Comparison of ENCODE assay signal across 8 cellular contexts in genomic region chr19:18058208-18059009, GRCh38. TPM values are rescaled to one million over a fixed set of nuclear protein-coding genes. Genes with fewer than 3 reads are reported as not detected.
DNase-seq lines count a peak whose midpoint lies in the region; ATAC-seq and TF ChIP-seq lines count a peak whose summit lies in the region.

No MANE protein-coding gene starts in this region.

- H3K79me2 ChIP-seq in KMS-11 (ENCODE audit: insufficient read depth, low read depth): no peaks in the 10 kb centered on the region

- peaks cover 12% of the 10 kb centered on the region for H3K4me1 ChIP-seq in KMS-11 (ENCODE audit: low read depth, poor library complexity, severe bottlenecking)

- POLR2A ChIA-PET in RWPE1 (lab: Yijun Ruan, JAX; ENCODE audit: low non-redundant PET): no interaction called here

- H3K9me3 Mint-ChIP-seq in nephron progenitor cell: no peaks in the 10 kb centered on the region

- H3K27me3 ChIP-seq in KMS-11 (ENCODE audit: insufficient read depth, low read depth): no peaks in the 10 kb centered on the region

- no peaks in the 10 kb centered on the region for H3K36me3 ChIP-seq in KMS-11 (ENCODE audit: insufficient read depth)

- peaks cover 10% of the 10 kb centered on the region for H3K27me3 Mint-ChIP-seq in nephron progenitor cell (ENCODE audit: low read depth, poor library complexity)

- peak; percentile 80 for DNase-seq in ELR (ENCODE audit: low read depth)
- peak; percentile 79 for DNase-seq in RWPE1 (ENCODE audit: low spot score)
- peak; percentile 75 for DNase-seq in activated T-helper 9 cell treated with anti-CD3 and anti-CD28 coated beads, Interleukin-2, amount 50 U/mL, for 16 hours (ENCODE audit: low read depth)
- DNase-seq in fibroblast of villous mesenchyme (ENCODE audit: low read depth): peak; percentile 74
- peak; percentile 90 for DNase-seq in nephron progenitor cell
- DNase-seq in stimulated activated naive CD4-positive, alpha-beta T cell (lab: John Stamatoyannopoulos, UW): peak; percentile 69 to 88 (median 75)

- H3K36me3 Mint-ChIP-seq in nephron progenitor cell (ENCODE audit: low read depth): no peaks in the 10 kb centered on the region

- H3K27ac ChIP-seq in KMS-11 (no peak overlapping the region), RWPE1 (peak overlapping the region; percentile 72)

- no peak overlapping the region for H3K27ac Mint-ChIP-seq in nephron progenitor cell

- peak overlapping the region; percentile 64 for H3K4me3 Mint-ChIP-seq in nephron progenitor cell

- H2AFZ ChIP-seq in KMS-11 (ENCODE audit: low read depth): peak overlapping the region; percentile 74

- H3K4me1 Mint-ChIP-seq in nephron progenitor cell: peaks cover 17% of the 10 kb centered on the region

- no peaks in the 10 kb centered on the region for H4K20me1 ChIP-seq in KMS-11 (ENCODE audit: insufficient read depth)

- CTCF ChIA-PET in RWPE1 (lab: Yijun Ruan, JAX): interaction anchor here (0.6 to 2.2 kb wide), 9 partner anchors 13 to 488 kb away, joined by 3 to 13 read pairs (median 4); partner anchors contain the start of gene ARRDC2

- H3K4me3 ChIP-seq in KMS-11 (IDR thresholded peaks at IDR 0.05; ENCODE audit: insufficient read depth, low read depth, low read length): no peak overlapping the region
- peak overlapping the region; percentile 12 for H3K4me3 ChIP-seq in fibroblast of villous mesenchyme (ENCODE audit: low read depth, low read length)

- H3K4me2 ChIP-seq in KMS-11: peak overlapping the region; percentile 58

- ATAC-seq in HG02981 (IDR thresholded peaks at IDR 0.05; ENCODE audit: unreplicated experiment): no peak

- peak overlapping the region; percentile 34; the same call in 1 of the 2 replicates for H3K9ac ChIP-seq in KMS-11

- TF ChIP-seq CTCF in KMS-11 (conservative IDR thresholded peaks at IDR 0.05; ENCODE audit: low read depth, low read length): peak; percentile 96
- TF ChIP-seq CTCF in RWPE1 (conservative IDR thresholded peaks at IDR 0.05; ENCODE audit: low read depth): peak; percentile 95
- TF ChIP-seq CTCF in fibroblast of villous mesenchyme (IDR thresholded peaks at IDR 0.05; ENCODE audit: insufficient read depth, low read depth, low read length): peak; percentile 88
- peak; percentile 88 for TF ChIP-seq CTCF in nephron progenitor cell (IDR thresholded peaks at IDR 0.05)

RNA-seq across cellular contexts. Expression of gene IL12RB1, which starts 28.3 kb away (rescaled TPM):
- 0.64 and 1.3 TPM in 2 replicates for total RNA-seq in fibroblast of villous mesenchyme

RNA-seq across cellular contexts. Expression of gene MAST3, which starts 39.2 kb away (rescaled TPM):
- total RNA-seq in fibroblast of villous mesenchyme: 1.9 and 3.0 TPM in 2 replicates

RNA-seq across cellular contexts. Expression of gene ARRDC2, which starts 50.4 kb away (rescaled TPM):
- 3.5 and 3.9 TPM in 2 replicates for total RNA-seq in fibroblast of villous mesenchyme
